In the genomic region with DNA sequence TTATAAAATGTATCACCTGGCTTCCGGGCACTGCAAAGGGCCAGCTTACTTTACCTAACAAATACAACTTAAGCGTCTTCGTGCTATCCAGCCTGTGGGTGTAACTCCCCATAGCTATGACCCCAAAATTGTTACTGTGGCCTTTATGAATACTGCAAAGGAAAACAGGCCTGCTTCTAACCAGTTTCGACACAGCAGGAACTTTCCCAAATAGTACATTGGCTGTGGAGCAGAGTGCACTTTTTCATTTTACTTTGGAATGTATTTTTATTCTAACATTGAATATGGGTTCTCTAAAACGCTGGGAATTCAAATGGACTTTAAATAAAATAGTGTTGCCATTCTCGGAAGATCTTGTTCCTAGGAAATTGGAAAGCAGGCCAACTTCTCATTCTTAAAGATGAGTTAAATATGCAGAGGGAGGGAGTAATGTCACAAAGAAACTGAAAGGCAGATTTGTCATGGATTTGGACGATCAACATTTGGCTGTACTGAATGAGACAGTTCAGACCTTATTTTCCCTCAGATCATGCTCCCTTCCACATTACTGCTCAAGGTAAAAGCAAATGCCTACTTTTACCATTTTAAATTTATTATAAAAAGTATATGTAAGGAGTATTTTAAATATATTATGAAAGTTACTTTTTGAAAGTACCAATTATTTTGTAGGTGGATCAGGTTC, we compare ENCODE assay signal across 16 cellular contexts. TPM values are rescaled to one million over a fixed set of nuclear protein-coding genes. Genes with fewer than 3 reads are reported as not detected.
DNase-seq lines count a peak whose midpoint lies in the region; ATAC-seq and TF ChIP-seq lines count a peak whose summit lies in the region.
"Had no signal": no experiment of that assay in that cellular context is flagged by ENCODE, and none has a peak within 500 bp of the region (broad histone marks: within the 10 kb centered on the region; RNA-seq: fewer than 3 reads in every experiment).

No MANE protein-coding gene starts in this region.

- H3K4me1 ChIP-seq in uterus: no peaks in the 10 kb centered on the region
- H3K4me1 ChIP-seq: body of pancreas had no signal

- no peaks in the 10 kb centered on the region for H3K9me3 ChIP-seq in uterus
- H3K9me3 ChIP-seq: body of pancreas had no signal

- no peak for ATAC-seq in natural killer cell treated with Interleukin-12 subunit alpha and Interleukin-12 subunit beta and Interleukin-15 and Interleukin-18, amount 100 ng/mL, for 72 hours
- ATAC-seq: body of pancreas had no signal

- DNase-seq in cardiac fibroblast (ENCODE audit: low read depth in 2 of 2) (peak; percentile 68 to 73), fibroblast of villous mesenchyme (ENCODE audit: low read depth) (peak; percentile 68), osteocyte (ENCODE audit: extremely low spot score, unreplicated experiment) (no peak), uterus (no peak), amygdala (lab: John Stamatoyannopoulos, UW) (no peak), GM19240 (ENCODE audit: insufficient read length, low spot score) (no peak)
- no peak for DNase-seq in natural killer cell treated with Interleukin-12 subunit alpha and Interleukin-12 subunit beta and Interleukin-15 and Interleukin-18, amount 100 ng/mL, for 72 hours (ENCODE audit: low spot score)
- DNase-seq: activated CD8-positive, alpha-beta memory T cell treated with anti-CD3 and anti-CD28 coated beads, Interleukin-2, amount 50 U/mL, for 48 hours; activated naive CD4-positive, alpha-beta T cell; body of pancreas; DMS79; NCI-H2029 treated with DMSO at 0.1 percent for 48 hours; NCI-H524; nephron progenitor cell had no signal

- H3K27ac Mint-ChIP-seq in osteocyte (ENCODE audit: unreplicated experiment): peak overlapping the region; percentile 80
- H3K27ac Mint-ChIP-seq in natural killer cell treated with Interleukin-12 subunit alpha and Interleukin-12 subunit beta and Interleukin-15 and Interleukin-18, amount 100 ng/mL, for 72 hours: no peak overlapping the region
- H3K27ac Mint-ChIP-seq: nephron progenitor cell had no signal

- H3K9me3 Mint-ChIP-seq in osteocyte (ENCODE audit: unreplicated experiment): no peaks in the 10 kb centered on the region
- no peaks in the 10 kb centered on the region for H3K9me3 Mint-ChIP-seq in natural killer cell treated with Interleukin-12 subunit alpha and Interleukin-12 subunit beta and Interleukin-15 and Interleukin-18, amount 100 ng/mL, for 72 hours
- H3K9me3 Mint-ChIP-seq: nephron progenitor cell had no signal

- no peaks in the 10 kb centered on the region for H3K27me3 Mint-ChIP-seq in osteocyte (ENCODE audit: unreplicated experiment)
- peaks cover 23 to 33% of the 10 kb centered on the region in 2 donors for H3K27me3 Mint-ChIP-seq in natural killer cell treated with Interleukin-12 subunit alpha and Interleukin-12 subunit beta and Interleukin-15 and Interleukin-18, amount 100 ng/mL, for 72 hours

- peak overlapping the region; percentile 26 to 42 for H3K27ac ChIP-seq in uterus
- H3K27ac ChIP-seq: body of pancreas, C4-2B had no signal

- H3K36me3 ChIP-seq in uterus: no peaks in the 10 kb centered on the region

- intact Hi-C loops in uterus (cut with DNase I; ENCODE audit: low total_unique reads): no loop called here

- peak overlapping the region; percentile 5 for H3K4me3 Mint-ChIP-seq in osteocyte (ENCODE audit: unreplicated experiment)
- H3K4me3 Mint-ChIP-seq in natural killer cell treated with Interleukin-12 subunit alpha and Interleukin-12 subunit beta and Interleukin-15 and Interleukin-18, amount 100 ng/mL, for 72 hours: no peak overlapping the region
- H3K4me3 Mint-ChIP-seq: nephron progenitor cell had no signal

- TF ChIP-seq CTCF in cardiac fibroblast (IDR thresholded peaks at IDR 0.05; ENCODE audit: low read depth, low read length) (no peak), fibroblast of villous mesenchyme (IDR thresholded peaks at IDR 0.05; ENCODE audit: insufficient read depth, low read depth, low read length) (no peak), osteocyte (IDR thresholded peaks at IDR 0.05) (no peak), uterus (IDR thresholded peaks at IDR 0.05) (no peak)

- H3K4me1 Mint-ChIP-seq in osteocyte (ENCODE audit: unreplicated experiment): peaks cover 58% of the 10 kb centered on the region
- H3K4me1 Mint-ChIP-seq in natural killer cell treated with Interleukin-12 subunit alpha and Interleukin-12 subunit beta and Interleukin-15 and Interleukin-18, amount 100 ng/mL, for 72 hours (ENCODE audit: low read depth in 2 of 2): no peaks in the 10 kb centered on the region
- H3K4me1 Mint-ChIP-seq: nephron progenitor cell had no signal

- H3K4me3 ChIP-seq in cardiac fibroblast (replicated peaks in 1 of 2; ENCODE audit: low read depth in 2 of 2, low read length in 2 of 2) (no peak overlapping the region), fibroblast of villous mesenchyme (ENCODE audit: low read depth, low read length) (no peak overlapping the region), uterus (no peak overlapping the region)
- H3K4me3 ChIP-seq: body of pancreas, lung had no signal

- no peaks in the 10 kb centered on the region for H3K36me3 Mint-ChIP-seq in osteocyte (ENCODE audit: unreplicated experiment)
- H3K36me3 Mint-ChIP-seq in natural killer cell treated with Interleukin-12 subunit alpha and Interleukin-12 subunit beta and Interleukin-15 and Interleukin-18, amount 100 ng/mL, for 72 hours: no peaks in the 10 kb centered on the region

- TF ChIP-seq POLR2A in uterus (IDR thresholded peaks at IDR 0.05): no peak

- no peaks in the 10 kb centered on the region for H3K27me3 ChIP-seq in uterus
- H3K27me3 ChIP-seq: body of pancreas had no signal

RNA-seq across cellular contexts. Expression of gene ARHGAP29, which starts 39.7 kb away (rescaled TPM):
- total RNA-seq in fibroblast of villous mesenchyme (50.3 and 85.1 TPM in 2 replicates), osteocyte (180 and 187 TPM in 2 replicates), uterus (10 to 100 TPM; 20.0 to 67.3 (median 38.8) TPM)
- not detected for total RNA-seq in natural killer cell treated with Interleukin-12 subunit alpha and Interleukin-12 subunit beta and Interleukin-15 and Interleukin-18, amount 100 ng/mL, for 72 hours

Comparison
In these comparisons a context has a peak if more than half of its experiments do, and no peak if none do; other contexts are left out.
1. DNase-seq: peak in cardiac fibroblast (2 of 2) and fibroblast of villous mesenchyme (single experiment); none in osteocyte (single experiment), uterus (0 of 2), amygdala (0 of 56), GM19240 (single experiment) and natural killer cell treated with Interleukin-12 subunit alpha and Interleukin-12 subunit beta and Interleukin-15 and Interleukin-18, amount 100 ng/mL, for 72 hours (single experiment).
2. RNA of gene ARHGAP29, which starts 39.7 kb away (total RNA-seq): 180 to 187 TPM in osteocyte, 50.3 to 85.1 TPM in fibroblast of villous mesenchyme and 20.0 to 67.3 TPM in uterus; not detected in natural killer cell treated with Interleukin-12 subunit alpha and Interleukin-12 subunit beta and Interleukin-15 and Interleukin-18, amount 100 ng/mL, for 72 hours; every median in the first group is over 10 times any median in the second.